Comparison of ENCODE assay signal across 12 cellular contexts in genomic region chr3:17810759-17811158, GRCh38.
A peak's percentile ranks its signal among the peaks of the same experiment; 100 is the strongest.
DNase-seq lines count a peak whose midpoint lies in the region; ATAC-seq and TF ChIP-seq lines count a peak whose summit lies in the region.
"Had no signal": no experiment of that assay in that cellular context is flagged by ENCODE, and none has a peak within 500 bp of the region (broad histone marks: within the 10 kb centered on the region; RNA-seq: fewer than 3 reads in every experiment).

No MANE protein-coding gene starts in this region.

- H2BK20ac ChIP-seq in IMR-90 (ENCODE audit: low read depth, low read length): no peak overlapping the region

- in situ Hi-C loops in IMR-90 (cut with MboI; ENCODE audit: low sequenced_read_pairs): no loop called here

- no peaks in the 10 kb centered on the region for H3K9me3 Mint-ChIP-seq in glutamatergic neuron (ENCODE audit: unreplicated experiment)
- H3K9me3 Mint-ChIP-seq: activated T-cell treated with anti-CD3 and anti-CD28 coated beads, Interleukin-2, amount 50 U/mL, for 24 hours had no signal

- no peak overlapping the region for H4K8ac ChIP-seq in IMR-90 (ENCODE audit: low read depth in 2 of 2, low read length in 2 of 2)

- H2AK9ac ChIP-seq in IMR-90 (replicated peaks; ENCODE audit: low read depth, low read length, poor library complexity): no peak overlapping the region

- H3K4me3 ChIP-seq in IMR-90 (ENCODE audit: insufficient read depth, low read depth, low read length): no peak overlapping the region
- H3K4me3 ChIP-seq in mucosa of descending colon: no peak overlapping the region
- H3K4me3 ChIP-seq: vagina had no signal

- no peak overlapping the region for H3K4me3 Mint-ChIP-seq in glutamatergic neuron (ENCODE audit: unreplicated experiment)
- H3K4me3 Mint-ChIP-seq: activated T-cell treated with anti-CD3 and anti-CD28 coated beads, Interleukin-2, amount 50 U/mL, for 24 hours; mesothelial cell of epicardium had no signal

- TF ChIP-seq CTCF in IMR-90 (conservative IDR thresholded peaks at IDR 0.05; ENCODE audit: low read depth, low read length): 0 out of 2 replicates have a peak, but pooled peaks have one; percentile 9
- TF ChIP-seq CTCF in mucosa of descending colon (IDR thresholded peaks at IDR 0.05): no peak
- TF ChIP-seq CTCF in glutamatergic neuron (IDR thresholded peaks at IDR 0.05; ENCODE audit: partially characterized antibody, unreplicated experiment): no peak

- no peak overlapping the region for H3K14ac ChIP-seq in IMR-90 (replicated peaks; ENCODE audit: low read depth, low read length)

- H3K27me3 Mint-ChIP-seq in glutamatergic neuron (ENCODE audit: unreplicated experiment): peaks cover 1% of the 10 kb centered on the region

- no peaks in the 10 kb centered on the region for H3K27me3 ChIP-seq in IMR-90 (ENCODE audit: control insufficient read depth, insufficient read depth, low read length)
- H3K27me3 ChIP-seq: vagina had no signal

- no peak overlapping the region for H2BK5ac ChIP-seq in IMR-90 (ENCODE audit: low read depth, low read length, poor library complexity, severe bottlenecking)

- H2AFZ ChIP-seq in IMR-90 (replicated peaks; ENCODE audit: low read length, poor library complexity): peak overlapping the region; percentile 86

- DNase-seq in ELR (ENCODE audit: low read depth): peak; percentile 73
- DNase-seq in IMR-90: peak; percentile 37
- peak; percentile 5 for DNase-seq in cerebellar cortex (ENCODE audit: low spot score)
- no peak for DNase-seq in mucosa of descending colon
- no peak for DNase-seq in glutamatergic neuron
- DNase-seq in NCI-H1417 (lab: John Stamatoyannopoulos, UW): no peak
- DNase-seq: activated T-cell treated with anti-CD3 and anti-CD28 coated beads, Interleukin-2, amount 50 U/mL, for 24 hours; SHP77; stimulated activated CD4-positive, alpha-beta T cell treated with anti-CD3 and anti-CD28 coated beads, Interleukin-4, amount 100 ng/mL, for 4 hours had no signal

- dilution Hi-C loops in IMR-90 (cut with HindIII; ENCODE audit: low sequenced_read_pairs, unreplicated experiment): no loop called here

- no peak overlapping the region for H4K91ac ChIP-seq in IMR-90 (ENCODE audit: insufficient read depth, low read depth, low read length)

- no peaks in the 10 kb centered on the region for H3K36me3 ChIP-seq in IMR-90 (ENCODE audit: control insufficient read depth, insufficient read depth, low read length)
- no peaks in the 10 kb centered on the region for H3K36me3 ChIP-seq in mucosa of descending colon (ENCODE audit: low read depth)
- H3K36me3 ChIP-seq: vagina had no signal

- TF ChIP-seq POLR2A in IMR-90 (IDR thresholded peaks at IDR 0.05; ENCODE audit: low read depth, low read length): no peak

- H3K4me1 Mint-ChIP-seq in glutamatergic neuron (ENCODE audit: low read depth, unreplicated experiment): no peaks in the 10 kb centered on the region

- no peak overlapping the region for H3K9ac ChIP-seq in IMR-90 (ENCODE audit: low read depth, low read length)

- POLR2A ChIA-PET in IMR-90 (lab: Charles Lee; ENCODE audit: unreplicated experiment): no interaction called here

- H2BK15ac ChIP-seq in IMR-90 (ENCODE audit: low read depth, low read length): no peak overlapping the region

- intact Hi-C loops in IMR-90 (cut with micrococcal nuclease) (no loop called here), mucosa of descending colon (cut with DNase I, micrococcal nuclease) (no loop called here)

- peak; percentile 11; the same call in 1 of the 2 replicates for ATAC-seq in IMR-90 (ENCODE audit: low read depth)
- peak; percentile 30 for ATAC-seq in mucosa of descending colon
- no peak for ATAC-seq in GM21526 (IDR thresholded peaks at IDR 0.05; ENCODE audit: low FRiP score, unreplicated experiment)

- no peak overlapping the region for H3K56ac ChIP-seq in IMR-90 (ENCODE audit: extremely low read depth, insufficient read depth, low read length)

- peak overlapping the region; percentile 34; the same call in 1 of the 2 replicates for H2BK120ac ChIP-seq in IMR-90 (ENCODE audit: low read depth, low read length)

- H3K4me2 ChIP-seq in IMR-90 (ENCODE audit: low read depth, low read length): peak overlapping the region; percentile 40; the same call in 1 of the 2 replicates

- CTCF ChIA-PET in IMR-90 (lab: Yijun Ruan, JAX): interaction anchor here (0.6 kb wide), 1 partner anchor 9 kb away, joined by 3 read pairs; no protein-coding TSS in a partner anchor

- no peak for TF ChIP-seq RAD21 in IMR-90 (IDR thresholded peaks at IDR 0.05; ENCODE audit: low read length)

- no peaks in the 10 kb centered on the region for H3K9me1 ChIP-seq in IMR-90 (ENCODE audit: insufficient read depth, low read length)

- no peak overlapping the region for H3K23ac ChIP-seq in IMR-90 (ENCODE audit: low read depth, low read length)

- BruUV-seq in IMR-90 (replicated peaks; lab: Mats Ljungman, UMichigan): no TSS peak

- peak overlapping the region; percentile 52; the same call in 1 of the 2 replicates for H3K18ac ChIP-seq in IMR-90 (ENCODE audit: low read depth, low read length)

- H3K36me3 Mint-ChIP-seq in glutamatergic neuron (ENCODE audit: unreplicated experiment): no peaks in the 10 kb centered on the region
- H3K36me3 Mint-ChIP-seq: mesothelial cell of epicardium had no signal

- no peak overlapping the region; the same call in 1 of the 2 replicates for H4K5ac ChIP-seq in IMR-90 (ENCODE audit: low read depth, low read length)

- no peak overlapping the region for H2AK5ac ChIP-seq in IMR-90 (ENCODE audit: low read depth, low read length)

- H3K27ac Mint-ChIP-seq in glutamatergic neuron (ENCODE audit: unreplicated experiment): no peak overlapping the region
- H3K27ac Mint-ChIP-seq: activated T-cell treated with anti-CD3 and anti-CD28 coated beads, Interleukin-2, amount 50 U/mL, for 24 hours; mesothelial cell of epicardium had no signal

- no peak overlapping the region for H3K4ac ChIP-seq in IMR-90 (ENCODE audit: low read depth, low read length)

- H3K4me1 ChIP-seq in IMR-90 (ENCODE audit: control insufficient read depth, insufficient read depth, low read length) (peaks cover 3% of the 10 kb centered on the region; the same call in 1 of the 2 replicates), mucosa of descending colon (ENCODE audit: low read depth) (no peaks in the 10 kb centered on the region)
- H3K4me1 ChIP-seq: vagina had no signal

- no peaks in the 10 kb centered on the region for H3K79me1 ChIP-seq in IMR-90 (ENCODE audit: low read depth in 1 of 2, low read length in 2 of 2)

- H4K20me1 ChIP-seq in IMR-90 (ENCODE audit: insufficient read depth, low read length): no peaks in the 10 kb centered on the region

- no peaks in the 10 kb centered on the region for H3K9me3 ChIP-seq in IMR-90 (ENCODE audit: control insufficient read depth, insufficient read depth, low read length)
- H3K9me3 ChIP-seq in mucosa of descending colon: no peaks in the 10 kb centered on the region
- H3K9me3 ChIP-seq: vagina had no signal

- no peak overlapping the region for H3K27ac ChIP-seq in IMR-90 (ENCODE audit: insufficient read depth, low read length)
- H3K27ac ChIP-seq: vagina had no signal

TF ChIP-seq in IMR-90, 13 proteins besides CTCF, POLR2A, EP300 and RAD21:
- TF ChIP-seq CHD1 (IDR thresholded peaks at IDR 0.05; ENCODE audit: low read depth, low read length) (no peak), ELK1 (IDR thresholded peaks at IDR 0.05; ENCODE audit: borderline replicate concordance, low read depth, low read length) (no peak), CEBPB (IDR thresholded peaks at IDR 0.05; ENCODE audit: low read depth, low read length) (no peak), NFE2L2 (IDR thresholded peaks at IDR 0.05; ENCODE audit: low read depth, low read length) (no peak), MAFK (IDR thresholded peaks at IDR 0.05; ENCODE audit: low read depth, low read length) (no peak), MAZ (IDR thresholded peaks at IDR 0.05; ENCODE audit: borderline replicate concordance, low read depth, low read length) (no peak), SMC3 (IDR thresholded peaks at IDR 0.05; ENCODE audit: low read depth, low read length) (no peak)

Comparison
In these comparisons a context has a peak if more than half of its experiments do, and no peak if none do; other contexts are left out.
1. DNase-seq: peak in ELR (single experiment), IMR-90 (single experiment) and cerebellar cortex (single experiment); none in mucosa of descending colon (0 of 3), glutamatergic neuron (single experiment) and NCI-H1417 (0 of 3).